1 cellular context compared by ENCODE assay signal in the genomic region with DNA sequence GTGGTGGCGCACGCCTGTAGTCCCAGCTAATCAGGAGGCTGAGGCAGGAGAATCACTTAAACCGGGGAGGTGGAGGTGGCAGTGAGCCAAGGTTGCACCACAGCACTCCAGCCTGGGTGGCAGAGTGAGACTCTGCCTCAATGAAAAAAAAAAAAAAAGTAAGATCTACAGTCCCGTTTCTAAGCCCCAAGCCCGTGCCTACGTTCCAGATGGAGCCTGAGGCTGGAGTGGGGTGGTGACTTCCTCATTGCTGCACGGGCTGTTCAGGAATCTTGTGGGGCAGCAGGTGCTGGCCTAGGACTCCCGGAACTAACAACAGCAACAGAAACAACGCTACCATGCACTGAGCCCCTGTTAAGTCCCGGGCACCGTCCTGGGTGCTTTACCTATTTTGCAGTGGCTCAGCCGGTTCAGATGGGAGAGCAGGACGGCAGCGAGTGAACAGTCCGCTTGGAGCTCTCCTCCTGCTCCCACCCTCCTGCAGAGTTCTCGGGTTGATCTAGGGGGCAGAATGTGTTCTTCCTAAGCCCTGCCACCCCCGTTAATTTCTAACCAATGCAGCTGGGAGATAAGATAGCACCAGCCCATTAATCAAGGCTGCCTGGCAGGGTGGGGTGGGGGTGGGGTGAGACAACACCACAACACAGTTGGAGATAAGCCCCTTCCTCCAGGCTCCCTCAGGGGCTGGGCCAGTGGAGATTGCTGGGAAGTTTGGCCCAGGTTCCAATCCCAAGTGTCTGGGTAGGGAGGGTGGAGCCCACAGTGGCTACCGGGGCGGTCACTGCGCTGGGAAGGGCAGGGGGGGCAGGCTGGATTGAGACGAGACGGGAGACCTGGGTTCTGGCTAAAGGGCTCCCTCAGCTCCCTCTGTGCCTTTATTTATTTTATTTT.
TF ChIP-seq lines count a peak whose summit lies in the region.

No MANE protein-coding gene starts in this region.

TF ChIP-seq in GM23338, 12 proteins besides CTCF, POLR2A, EP300 and RAD21:
- TF ChIP-seq, protein P1, sequence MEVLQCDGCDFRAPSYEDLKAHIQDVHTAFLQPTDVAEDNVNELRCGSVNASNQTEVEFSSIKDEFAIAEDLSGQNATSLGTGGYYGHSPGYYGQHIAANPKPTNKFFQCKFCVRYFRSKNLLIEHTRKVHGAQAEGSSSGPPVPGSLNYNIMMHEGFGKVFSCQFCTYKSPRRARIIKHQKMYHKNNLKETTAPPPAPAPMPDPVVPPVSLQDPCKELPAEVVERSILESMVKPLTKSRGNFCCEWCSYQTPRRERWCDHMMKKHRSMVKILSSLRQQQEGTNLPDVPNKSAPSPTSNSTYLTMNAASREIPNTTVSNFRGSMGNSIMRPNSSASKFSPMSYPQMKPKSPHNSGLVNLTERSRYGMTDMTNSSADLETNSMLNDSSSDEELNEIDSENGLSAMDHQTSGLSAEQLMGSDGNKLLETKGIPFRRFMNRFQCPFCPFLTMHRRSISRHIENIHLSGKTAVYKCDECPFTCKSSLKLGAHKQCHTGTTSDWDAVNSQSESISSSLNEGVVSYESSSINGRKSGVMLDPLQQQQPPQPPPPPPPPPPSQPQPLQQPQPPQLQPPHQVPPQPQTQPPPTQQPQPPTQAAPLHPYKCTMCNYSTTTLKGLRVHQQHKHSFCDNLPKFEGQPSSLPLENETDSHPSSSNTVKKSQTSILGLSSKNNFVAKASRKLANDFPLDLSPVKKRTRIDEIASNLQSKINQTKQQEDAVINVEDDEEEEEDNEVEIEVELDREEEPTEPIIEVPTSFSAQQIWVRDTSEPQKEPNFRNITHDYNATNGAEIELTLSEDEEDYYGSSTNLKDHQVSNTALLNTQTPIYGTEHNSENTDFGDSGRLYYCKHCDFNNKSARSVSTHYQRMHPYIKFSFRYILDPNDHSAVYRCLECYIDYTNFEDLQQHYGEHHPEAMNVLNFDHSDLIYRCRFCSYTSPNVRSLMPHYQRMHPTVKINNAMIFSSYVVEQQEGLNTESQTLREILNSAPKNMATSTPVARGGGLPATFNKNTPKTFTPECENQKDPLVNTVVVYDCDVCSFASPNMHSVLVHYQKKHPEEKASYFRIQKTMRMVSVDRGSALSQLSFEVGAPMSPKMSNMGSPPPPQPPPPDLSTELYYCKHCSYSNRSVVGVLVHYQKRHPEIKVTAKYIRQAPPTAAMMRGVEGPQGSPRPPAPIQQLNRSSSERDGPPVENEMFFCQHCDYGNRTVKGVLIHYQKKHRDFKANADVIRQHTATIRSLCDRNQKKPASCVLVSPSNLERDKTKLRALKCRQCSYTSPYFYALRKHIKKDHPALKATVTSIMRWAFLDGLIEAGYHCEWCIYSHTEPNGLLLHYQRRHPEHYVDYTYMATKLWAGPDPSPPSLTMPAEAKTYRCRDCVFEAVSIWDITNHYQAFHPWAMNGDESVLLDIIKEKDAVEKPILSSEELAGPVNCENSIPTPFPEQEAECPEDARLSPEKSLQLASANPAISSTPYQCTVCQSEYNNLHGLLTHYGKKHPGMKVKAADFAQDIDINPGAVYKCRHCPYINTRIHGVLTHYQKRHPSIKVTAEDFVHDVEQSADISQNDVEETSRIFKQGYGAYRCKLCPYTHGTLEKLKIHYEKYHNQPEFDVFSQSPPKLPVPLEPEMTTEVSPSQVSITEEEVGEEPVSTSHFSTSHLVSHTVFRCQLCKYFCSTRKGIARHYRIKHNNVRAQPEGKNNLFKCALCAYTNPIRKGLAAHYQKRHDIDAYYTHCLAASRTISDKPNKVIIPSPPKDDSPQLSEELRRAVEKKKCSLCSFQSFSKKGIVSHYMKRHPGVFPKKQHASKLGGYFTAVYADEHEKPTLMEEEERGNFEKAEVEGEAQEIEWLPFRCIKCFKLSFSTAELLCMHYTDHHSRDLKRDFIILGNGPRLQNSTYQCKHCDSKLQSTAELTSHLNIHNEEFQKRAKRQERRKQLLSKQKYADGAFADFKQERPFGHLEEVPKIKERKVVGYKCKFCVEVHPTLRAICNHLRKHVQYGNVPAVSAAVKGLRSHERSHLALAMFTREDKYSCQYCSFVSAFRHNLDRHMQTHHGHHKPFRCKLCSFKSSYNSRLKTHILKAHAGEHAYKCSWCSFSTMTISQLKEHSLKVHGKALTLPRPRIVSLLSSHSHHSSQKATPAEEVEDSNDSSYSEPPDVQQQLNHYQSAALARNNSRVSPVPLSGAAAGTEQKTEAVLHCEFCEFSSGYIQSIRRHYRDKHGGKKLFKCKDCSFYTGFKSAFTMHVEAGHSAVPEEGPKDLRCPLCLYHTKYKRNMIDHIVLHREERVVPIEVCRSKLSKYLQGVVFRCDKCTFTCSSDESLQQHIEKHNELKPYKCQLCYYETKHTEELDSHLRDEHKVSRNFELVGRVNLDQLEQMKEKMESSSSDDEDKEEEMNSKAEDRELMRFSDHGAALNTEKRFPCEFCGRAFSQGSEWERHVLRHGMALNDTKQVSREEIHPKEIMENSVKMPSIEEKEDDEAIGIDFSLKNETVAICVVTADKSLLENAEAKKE (CRISPR knock-in tag; IDR thresholded peaks at IDR 0.05), result no peak
- no peak for TF ChIP-seq STAT1 (IDR thresholded peaks at IDR 0.05; ENCODE audit: unreplicated experiment)
- no peak for TF ChIP-seq NANOG (IDR thresholded peaks at IDR 0.05; ENCODE audit: borderline replicate concordance)
- no peak for TF ChIP-seq ZNF331 (CRISPR knock-in tag; IDR thresholded peaks at IDR 0.05; ENCODE audit: low read depth)
- no peak for TF ChIP-seq JUNB (IDR thresholded peaks at IDR 0.05; ENCODE audit: unreplicated experiment)
- no peak for TF ChIP-seq CREB1 (CRISPR knock-in tag; IDR thresholded peaks at IDR 0.05; ENCODE audit: low read depth)
- no peak for TF ChIP-seq EZH2 (IDR thresholded peaks at IDR 0.05; ENCODE audit: low read depth, unreplicated experiment)
- TF ChIP-seq, protein P2, sequence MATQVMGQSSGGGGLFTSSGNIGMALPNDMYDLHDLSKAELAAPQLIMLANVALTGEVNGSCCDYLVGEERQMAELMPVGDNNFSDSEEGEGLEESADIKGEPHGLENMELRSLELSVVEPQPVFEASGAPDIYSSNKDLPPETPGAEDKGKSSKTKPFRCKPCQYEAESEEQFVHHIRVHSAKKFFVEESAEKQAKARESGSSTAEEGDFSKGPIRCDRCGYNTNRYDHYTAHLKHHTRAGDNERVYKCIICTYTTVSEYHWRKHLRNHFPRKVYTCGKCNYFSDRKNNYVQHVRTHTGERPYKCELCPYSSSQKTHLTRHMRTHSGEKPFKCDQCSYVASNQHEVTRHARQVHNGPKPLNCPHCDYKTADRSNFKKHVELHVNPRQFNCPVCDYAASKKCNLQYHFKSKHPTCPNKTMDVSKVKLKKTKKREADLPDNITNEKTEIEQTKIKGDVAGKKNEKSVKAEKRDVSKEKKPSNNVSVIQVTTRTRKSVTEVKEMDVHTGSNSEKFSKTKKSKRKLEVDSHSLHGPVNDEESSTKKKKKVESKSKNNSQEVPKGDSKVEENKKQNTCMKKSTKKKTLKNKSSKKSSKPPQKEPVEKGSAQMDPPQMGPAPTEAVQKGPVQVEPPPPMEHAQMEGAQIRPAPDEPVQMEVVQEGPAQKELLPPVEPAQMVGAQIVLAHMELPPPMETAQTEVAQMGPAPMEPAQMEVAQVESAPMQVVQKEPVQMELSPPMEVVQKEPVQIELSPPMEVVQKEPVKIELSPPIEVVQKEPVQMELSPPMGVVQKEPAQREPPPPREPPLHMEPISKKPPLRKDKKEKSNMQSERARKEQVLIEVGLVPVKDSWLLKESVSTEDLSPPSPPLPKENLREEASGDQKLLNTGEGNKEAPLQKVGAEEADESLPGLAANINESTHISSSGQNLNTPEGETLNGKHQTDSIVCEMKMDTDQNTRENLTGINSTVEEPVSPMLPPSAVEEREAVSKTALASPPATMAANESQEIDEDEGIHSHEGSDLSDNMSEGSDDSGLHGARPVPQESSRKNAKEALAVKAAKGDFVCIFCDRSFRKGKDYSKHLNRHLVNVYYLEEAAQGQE (IDR thresholded peaks at IDR 0.05; ENCODE audit: unreplicated experiment), result no peak
- TF ChIP-seq POLR2AphosphoS5 (IDR thresholded peaks at IDR 0.05; ENCODE audit: low read depth), result no peak
- no peak for TF ChIP-seq EZH2phosphoT487 (IDR thresholded peaks at IDR 0.05; ENCODE audit: unreplicated experiment)
- TF ChIP-seq, protein P3, sequence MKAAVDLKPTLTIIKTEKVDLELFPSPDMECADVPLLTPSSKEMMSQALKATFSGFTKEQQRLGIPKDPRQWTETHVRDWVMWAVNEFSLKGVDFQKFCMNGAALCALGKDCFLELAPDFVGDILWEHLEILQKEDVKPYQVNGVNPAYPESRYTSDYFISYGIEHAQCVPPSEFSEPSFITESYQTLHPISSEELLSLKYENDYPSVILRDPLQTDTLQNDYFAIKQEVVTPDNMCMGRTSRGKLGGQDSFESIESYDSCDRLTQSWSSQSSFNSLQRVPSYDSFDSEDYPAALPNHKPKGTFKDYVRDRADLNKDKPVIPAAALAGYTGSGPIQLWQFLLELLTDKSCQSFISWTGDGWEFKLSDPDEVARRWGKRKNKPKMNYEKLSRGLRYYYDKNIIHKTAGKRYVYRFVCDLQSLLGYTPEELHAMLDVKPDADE (IDR thresholded peaks at IDR 0.05), result no peak
- TF ChIP-seq ZNF114 (CRISPR knock-in tag; IDR thresholded peaks at IDR 0.05), result no peak
